In genomic region chr1:109726007-109726406, GRCh38 we compare ENCODE assay signal across 20 cellular contexts. TPM values are rescaled to one million over a fixed set of nuclear protein-coding genes. Genes with fewer than 3 reads are reported as not detected.
DNase-seq lines count a peak whose midpoint lies in the region; ATAC-seq, FAIRE-seq and TF ChIP-seq lines count a peak whose summit lies in the region.
"Had no signal": no experiment of that assay in that cellular context is flagged by ENCODE, and none has a peak within 500 bp of the region (broad histone marks: within the 10 kb centered on the region; RNA-seq: fewer than 3 reads in every experiment).

No MANE protein-coding gene starts in this region.

- in situ Hi-C loops in K562 (cut with MboI), result no loop called here

- TF ChIP-seq POLR2A in K562 (conservative IDR thresholded peaks at IDR 0.05), result no peak

- FAIRE-seq in K562 (lab: Jason Lieb, UNC), result no peak
- FAIRE-seq: GM12878, GM18507 had no signal

- H3K4me1 ChIP-seq in HUES6 (ENCODE audit: control insufficient read depth, insufficient read depth, low read length), result peaks cover 35% of the 10 kb centered on the region; the same call in 1 of the 2 replicates
- H3K4me1 ChIP-seq in K562 (replicated peaks in 1 of 2; ENCODE audit: control insufficient read depth in 2 of 2, insufficient read depth in 2 of 2, low read length in 2 of 2), result peaks cover 0 to 12% of the 10 kb centered on the region in 2 experiments; a peak in 3 of 5 replicates
- no peaks in the 10 kb centered on the region for H3K4me1 ChIP-seq in effector memory CD4-positive, alpha-beta T cell (ENCODE audit: control insufficient read depth, insufficient read depth, low read length, poor library complexity, severe bottlenecking)

- H3K4me2 ChIP-seq in K562 (ENCODE audit: insufficient read depth, low read length), result peak overlapping the region; percentile 48; the same call in 1 of the 2 replicates
- H3K4me2 ChIP-seq: BLaER1 treated with 17β-estradiol and CSF1 and Interleukin-3, amounts not matched to agents 10 nM and 100 nM; GM23338 had no signal

- H2AFZ ChIP-seq in K562 (ENCODE audit: low read depth, low read length), result 0 out of 2 replicates have a peak overlapping the region, but pooled peaks have one; percentile 22
- H2AFZ ChIP-seq: GM23338 had no signal

- H3K27me3 Mint-ChIP-seq in progenitor cell of endocrine pancreas, result no peaks in the 10 kb centered on the region

- intact Hi-C loops in K562 (cut with micrococcal nuclease), result no loop called here

- ATAC-seq in K562, result no peak
- ATAC-seq in GM21526 (IDR thresholded peaks at IDR 0.05; ENCODE audit: low FRiP score, unreplicated experiment), result no peak
- ATAC-seq: GM12878, GM23338 had no signal

- H3K4me3 Mint-ChIP-seq in progenitor cell of endocrine pancreas (ENCODE audit: low read depth), result peak overlapping the region; percentile 9
- H3K4me3 Mint-ChIP-seq: CD4-positive, CD25-positive, alpha-beta regulatory T cell; GM23338 had no signal

- H3K9me1 ChIP-seq in K562 (ENCODE audit: control insufficient read depth, insufficient read depth, low read length), result no peaks in the 10 kb centered on the region

- BruUV-seq in K562 (replicated peaks; lab: Mats Ljungman, UMichigan), result no TSS peak

- H3K9ac ChIP-seq in HUES6 (ENCODE audit: low read length) (no peak overlapping the region), K562 (ENCODE audit: insufficient read depth in 1 of 2, low read depth in 2 of 2, low read length in 2 of 2) (no peak overlapping the region)
- H3K9ac ChIP-seq: BLaER1 treated with 17β-estradiol and CSF1 and Interleukin-3, amounts not matched to agents 10 nM and 100 nM had no signal

- H3K27me3 ChIP-seq in HUES6 (ENCODE audit: control insufficient read depth, insufficient read depth, low read length) (no peaks in the 10 kb centered on the region), K562 (ENCODE audit: control insufficient read depth in 2 of 2, insufficient read depth in 2 of 2, low read length in 2 of 2) (peaks cover 0 to 3% of the 10 kb centered on the region in 2 experiments; a peak in 1 of 5 replicates), layer of hippocampus (ENCODE audit: control insufficient read depth, insufficient read depth, low read length) (no peaks in the 10 kb centered on the region)
- H3K27me3 ChIP-seq in effector memory CD4-positive, alpha-beta T cell (replicated peaks; ENCODE audit: control insufficient read depth, insufficient read depth, low read length, poor library complexity, severe bottlenecking), result no peaks in the 10 kb centered on the region
- H3K27me3 ChIP-seq: BLaER1 treated with 17β-estradiol and CSF1 and Interleukin-3, amounts not matched to agents 10 nM and 100 nM had no signal

- peaks cover 18% of the 10 kb centered on the region for H3K9me3 Mint-ChIP-seq in progenitor cell of endocrine pancreas (ENCODE audit: low read depth)
- H3K9me3 Mint-ChIP-seq: CD4-positive, CD25-positive, alpha-beta regulatory T cell had no signal

- H3K9me3 ChIP-seq in HUES6 (ENCODE audit: control insufficient read depth, insufficient read depth, low read depth, low read length) (peaks cover 9% of the 10 kb centered on the region), K562 (replicated peaks; ENCODE audit: control insufficient read depth, insufficient read depth, low read depth, low read length) (peaks cover 11% of the 10 kb centered on the region)
- no peaks in the 10 kb centered on the region for H3K9me3 ChIP-seq in effector memory CD4-positive, alpha-beta T cell (ENCODE audit: control insufficient read depth, low read length)

- peaks cover 5% of the 10 kb centered on the region for H3K36me3 Mint-ChIP-seq in progenitor cell of endocrine pancreas (ENCODE audit: insufficient read depth)
- H3K36me3 Mint-ChIP-seq: CD4-positive, CD25-positive, alpha-beta regulatory T cell had no signal

- CTCF ChIA-PET in K562 (lab: Yijun Ruan, JAX; ENCODE audit: low intra/inter-chr PET ratio), result no interaction called here

- no peaks in the 10 kb centered on the region for H4K20me1 ChIP-seq in K562 (replicated peaks; ENCODE audit: control insufficient read depth, insufficient read depth, low read length)
- H4K20me1 ChIP-seq: BLaER1 treated with 17β-estradiol and CSF1 and Interleukin-3, amounts not matched to agents 10 nM and 100 nM had no signal

- no peak for TF ChIP-seq EP300 in K562 (IDR thresholded peaks at IDR 0.05; ENCODE audit: low read length)

- no peaks in the 10 kb centered on the region for H3K36me3 ChIP-seq in HUES6 (ENCODE audit: control insufficient read depth, insufficient read depth, low read length)
- H3K36me3 ChIP-seq in K562 (ENCODE audit: control insufficient read depth, insufficient read depth, low read length), result no peaks in the 10 kb centered on the region
- H3K36me3 ChIP-seq in effector memory CD4-positive, alpha-beta T cell (ENCODE audit: control insufficient read depth, insufficient read depth, low read length), result no peaks in the 10 kb centered on the region
- H3K36me3 ChIP-seq: BLaER1 treated with 17β-estradiol and CSF1 and Interleukin-3, amounts not matched to agents 10 nM and 100 nM had no signal

- POLR2A ChIA-PET in K562 (lab: Yijun Ruan, JAX), result interaction anchor here (1.1 to 1.2 kb wide), 2 partner anchors 8 to 192 kb away, joined by 3 read pairs; no protein-coding TSS in a partner anchor

- H3K79me2 ChIP-seq in K562 (ENCODE audit: control insufficient read depth, insufficient read depth, low read length), result no peaks in the 10 kb centered on the region

- no peak for DNase-seq in K562 (ENCODE audit: extremely low read depth in 1 of 4, low spot score in 3 of 4)
- no peak for DNase-seq in progenitor cell of endocrine pancreas (ENCODE audit: low spot score, unreplicated experiment)
- no peak for DNase-seq in effector memory CD4-positive, alpha-beta T cell
- DNase-seq in NCI-H2081 treated with DMSO at 0.1 percent for 48 hours (lab: John Stamatoyannopoulos, UW), result no peak
- DNase-seq in D341Med (ENCODE audit: low spot score), result no peak
- DNase-seq: ACHN; Calu3; CD4-positive, CD25-positive, alpha-beta regulatory T cell; DMS79; H7 had no signal

- H3K27ac ChIP-seq in HUES6 (ENCODE audit: low read depth, low read length), result peak overlapping the region; percentile 66; the same call in 1 of the 2 replicates
- no peak overlapping the region; the same call in 2 of the 3 replicates for H3K27ac ChIP-seq in K562 (ENCODE audit: extremely low read depth, low read depth, low read length)
- peak overlapping the region; percentile 38 for H3K27ac ChIP-seq in layer of hippocampus (ENCODE audit: low read depth, low read length)
- H3K27ac ChIP-seq in effector memory CD4-positive, alpha-beta T cell (ENCODE audit: insufficient read depth, low read length, poor library complexity, severe bottlenecking), result no peak overlapping the region
- H3K27ac ChIP-seq: BLaER1 treated with 17β-estradiol and CSF1 and Interleukin-3, amounts not matched to agents 10 nM and 100 nM had no signal

- H3K27ac Mint-ChIP-seq in progenitor cell of endocrine pancreas, result peak overlapping the region; percentile 72
- H3K27ac Mint-ChIP-seq: CD4-positive, CD25-positive, alpha-beta regulatory T cell; GM23338 had no signal

- TF ChIP-seq CTCF in K562 (IDR thresholded peaks at IDR 0.05 in 2 of 3, conservative IDR thresholded peaks at IDR 0.05 in 1 of 3; ENCODE audit: insufficient read depth in 2 of 3, low read depth in 1 of 3, low read length in 3 of 3) (no peak), progenitor cell of endocrine pancreas (IDR thresholded peaks at IDR 0.05; ENCODE audit: unreplicated experiment) (no peak)

- H3K4me1 Mint-ChIP-seq in progenitor cell of endocrine pancreas (ENCODE audit: low read depth), result peaks cover 23% of the 10 kb centered on the region
- H3K4me1 Mint-ChIP-seq: CD4-positive, CD25-positive, alpha-beta regulatory T cell had no signal

- H3K4me3 ChIP-seq in HUES6 (ENCODE audit: low read depth, low read length), result no peak overlapping the region
- H3K4me3 ChIP-seq in K562, result no peak overlapping the region
- no peak overlapping the region for H3K4me3 ChIP-seq in effector memory CD4-positive, alpha-beta T cell (ENCODE audit: insufficient read depth, low read depth, low read length, poor library complexity, severe bottlenecking)
- H3K4me3 ChIP-seq: BLaER1 treated with 17β-estradiol and CSF1 and Interleukin-3, amounts not matched to agents 10 nM and 100 nM; GM12878; GM23338 had no signal

- no peak for TF ChIP-seq RAD21 in K562 (CRISPR knock-in tag; conservative IDR thresholded peaks at IDR 0.05 in 1 of 2, IDR thresholded peaks at IDR 0.05 in 1 of 2)

- WGBS in K562 (ENCODE audit: insufficient coverage, low coverage, missing lambda C conversion rate), result 43% methylated on average over 1 of the region's 1 CpG

RNA-seq across cellular contexts. Expression of gene GSTM5, which starts 14.0 kb away (rescaled TPM):
- total RNA-seq in K562 (2011; cell fraction: chromatin; rRNA removed; ENCODE audit: low replicate concordance), result 0.16 TPM in 1 of 2 replicates, not detected in the other
- 0.17 TPM in 1 of 2 replicates, not detected in the other for total RNA-seq in K562 (2011; cell fraction: nucleolus; rRNA removed)
- total RNA-seq in K562 (2011; cell fraction: nucleoplasm; rRNA removed), result 0.15 and 0.23 TPM in 2 replicates
- not detected in 2 replicates for total RNA-seq in K562 (2014; rRNA removed)
- not detected in 2 replicates for total RNA-seq in K562 (2014; rRNA removed; fragmentation: Illumina TruSeq; extraction: Trizol)
- total RNA-seq in K562 (2015; rRNA removed; fragmentation: Illumina TruSeq; extraction: Trizol), result not detected in 2 replicates
- not detected in 2 replicates for total RNA-seq in K562 (2021)
- polyA plus RNA-seq in K562 (2011; rRNA removed), result not detected in 2 replicates
- polyA plus RNA-seq in K562 (2011; cell fraction: cytosol; rRNA removed), result not detected in 2 replicates
- polyA plus RNA-seq in K562 (2011; cell fraction: nucleus; rRNA removed), result 0.15 TPM in 1 of 2 replicates, not detected in the other
- polyA plus RNA-seq in K562 (2012), result not detected in 2 replicates
- polyA plus RNA-seq in K562 (2014; fragmentation: Illumina TruSeq; extraction: Trizol), result not detected in 2 replicates
- polyA plus RNA-seq in K562 (2014; fragmentation: Nextera tagmentation; extraction: Ambion mirVana), result not detected
- polyA plus RNA-seq in K562 (2014; rRNA removed), result not detected in 2 replicates
- not detected in 2 replicates for polyA minus RNA-seq in K562 (2011; rRNA and poly(A)+ RNA removed)
- not detected in 2 replicates for polyA minus RNA-seq in K562 (2011; cell fraction: cytosol; rRNA and poly(A)+ RNA removed)
- polyA minus RNA-seq in K562 (2011; cell fraction: nucleus; rRNA and poly(A)+ RNA removed), result under 0.01 and 0.11 TPM in 2 replicates
- 2.8 and 2.9 TPM in 2 replicates for total RNA-seq in progenitor cell of endocrine pancreas
- total RNA-seq: Calu3; CD4-positive, CD25-positive, alpha-beta regulatory T cell; H7; HT-29 had no signal
- polyA plus RNA-seq: CD4-positive, CD25-positive, alpha-beta regulatory T cell had no signal

RNA-seq across cellular contexts. Expression of gene GSTM3, which starts 14.8 kb away (rescaled TPM):
- 1.2 and 1.8 TPM in 2 replicates for total RNA-seq in K562 (2011; cell fraction: chromatin; rRNA removed; ENCODE audit: low replicate concordance)
- total RNA-seq in K562 (2011; cell fraction: nucleolus; rRNA removed), result 1.1 and 2.7 TPM in 2 replicates
- 1.8 and 2.6 TPM in 2 replicates for total RNA-seq in K562 (2011; cell fraction: nucleoplasm; rRNA removed)
- 2.3 and 4.3 TPM in 2 replicates for total RNA-seq in K562 (2014; rRNA removed)
- total RNA-seq in K562 (2014; rRNA removed; fragmentation: Illumina TruSeq; extraction: Trizol), result 5.5 and 7.2 TPM in 2 replicates
- total RNA-seq in K562 (2015; rRNA removed; fragmentation: Illumina TruSeq; extraction: Trizol), result 4.1 and 4.5 TPM in 2 replicates
- 3.9 and 5.7 TPM in 2 replicates for total RNA-seq in K562 (2021)
- polyA plus RNA-seq in K562 (2011; rRNA removed), result 17.5 and 22.3 TPM in 2 replicates
- 10.2 and 17.2 TPM in 2 replicates for polyA plus RNA-seq in K562 (2011; cell fraction: cytosol; rRNA removed)
- 5.5 and 10.1 TPM in 2 replicates for polyA plus RNA-seq in K562 (2011; cell fraction: nucleus; rRNA removed)
- 10.9 and 11.4 TPM in 2 replicates for polyA plus RNA-seq in K562 (2012)
- 8.9 and 9.5 TPM in 2 replicates for polyA plus RNA-seq in K562 (2014; fragmentation: Illumina TruSeq; extraction: Trizol)
- 10 to 100 TPM; 23.1 to 24.5 TPM for polyA plus RNA-seq in K562 (2014; fragmentation: Nextera tagmentation; extraction: Ambion mirVana)
- 8.9 and 9.4 TPM in 2 replicates for polyA plus RNA-seq in K562 (2014; rRNA removed)
- 8.5 and 12.1 TPM in 2 replicates for polyA minus RNA-seq in K562 (2011; rRNA and poly(A)+ RNA removed)
- 2.6 and 5.3 TPM in 2 replicates for polyA minus RNA-seq in K562 (2011; cell fraction: cytosol; rRNA and poly(A)+ RNA removed)
- polyA minus RNA-seq in K562 (2011; cell fraction: nucleus; rRNA and poly(A)+ RNA removed), result 1.2 and 3.3 TPM in 2 replicates
- total RNA-seq in progenitor cell of endocrine pancreas, result 77.8 and 83.1 TPM in 2 replicates
- total RNA-seq: GM12878, HT-29 had no signal
- polyA plus RNA-seq: GM12878 had no signal

RNA-seq across cellular contexts. Expression of gene EPS8L3, which starts 37.7 kb away (rescaled TPM):
- total RNA-seq in K562 (2011; cell fraction: chromatin; rRNA removed; ENCODE audit: low replicate concordance), result not detected in 2 replicates
- total RNA-seq in K562 (2011; cell fraction: nucleolus; rRNA removed), result not detected in 2 replicates
- total RNA-seq in K562 (2011; cell fraction: nucleoplasm; rRNA removed), result not detected in 2 replicates
- total RNA-seq in K562 (2014; rRNA removed), result not detected in 2 replicates
- total RNA-seq in K562 (2014; rRNA removed; fragmentation: Illumina TruSeq; extraction: Trizol), result 0.15 TPM in 1 of 2 replicates, not detected in the other
- not detected in 2 replicates for total RNA-seq in K562 (2015; rRNA removed; fragmentation: Illumina TruSeq; extraction: Trizol)
- 0.42 and 0.51 TPM in 2 replicates for total RNA-seq in K562 (2021)
- 0.13 and 0.14 TPM in 2 replicates for polyA plus RNA-seq in K562 (2011; rRNA removed)
- polyA plus RNA-seq in K562 (2011; cell fraction: cytosol; rRNA removed), result 0.07 and 0.16 TPM in 2 replicates
- 0.81 and 1.8 TPM in 2 replicates for polyA plus RNA-seq in K562 (2011; cell fraction: nucleus; rRNA removed)
- 0.07 and 0.14 TPM in 2 replicates for polyA plus RNA-seq in K562 (2012)
- polyA plus RNA-seq in K562 (2014; fragmentation: Illumina TruSeq; extraction: Trizol), result 0.09 and 0.61 TPM in 2 replicates
- not detected for polyA plus RNA-seq in K562 (2014; fragmentation: Nextera tagmentation; extraction: Ambion mirVana)
- 0.04 TPM in 1 of 2 replicates, not detected in the other for polyA plus RNA-seq in K562 (2014; rRNA removed)
- not detected in 2 replicates for polyA minus RNA-seq in K562 (2011; rRNA and poly(A)+ RNA removed)
- not detected in 2 replicates for polyA minus RNA-seq in K562 (2011; cell fraction: cytosol; rRNA and poly(A)+ RNA removed)
- not detected in 2 replicates for polyA minus RNA-seq in K562 (2011; cell fraction: nucleus; rRNA and poly(A)+ RNA removed)
- 9.5 and 14.2 TPM in 2 replicates for total RNA-seq in progenitor cell of endocrine pancreas
- total RNA-seq: A172; CD4-positive, CD25-positive, alpha-beta regulatory T cell; G401; GM12878; GM23338; H7 had no signal
- polyA plus RNA-seq: CD4-positive, CD25-positive, alpha-beta regulatory T cell; GM12878; GM23338 had no signal

RNA-seq across cellular contexts. Expression of gene GSTM1, which starts 38.4 kb away (rescaled TPM):
- total RNA-seq in K562 (2011; cell fraction: chromatin; rRNA removed; ENCODE audit: low replicate concordance), result 0.65 and 0.70 TPM in 2 replicates
- total RNA-seq in K562 (2011; cell fraction: nucleolus; rRNA removed), result not detected in 2 replicates
- total RNA-seq in K562 (2011; cell fraction: nucleoplasm; rRNA removed), result not detected in 2 replicates
- not detected in 2 replicates for total RNA-seq in K562 (2014; rRNA removed)
- not detected in 2 replicates for total RNA-seq in K562 (2014; rRNA removed; fragmentation: Illumina TruSeq; extraction: Trizol)
- total RNA-seq in K562 (2015; rRNA removed; fragmentation: Illumina TruSeq; extraction: Trizol), result not detected in 2 replicates
- total RNA-seq in K562 (2021), result not detected in 2 replicates
- polyA plus RNA-seq in K562 (2011; rRNA removed), result 0.14 TPM in 1 of 2 replicates, not detected in the other
- polyA plus RNA-seq in K562 (2011; cell fraction: cytosol; rRNA removed), result 0.21 and 0.29 TPM in 2 replicates
- 0.59 and 1.3 TPM in 2 replicates for polyA plus RNA-seq in K562 (2011; cell fraction: nucleus; rRNA removed)
- polyA plus RNA-seq in K562 (2012), result 0.07 and 0.40 TPM in 2 replicates
- not detected in 2 replicates for polyA plus RNA-seq in K562 (2014; fragmentation: Illumina TruSeq; extraction: Trizol)
- not detected for polyA plus RNA-seq in K562 (2014; fragmentation: Nextera tagmentation; extraction: Ambion mirVana)
- polyA plus RNA-seq in K562 (2014; rRNA removed), result not detected in 2 replicates
- polyA minus RNA-seq in K562 (2011; rRNA and poly(A)+ RNA removed), result 0.18 and 0.28 TPM in 2 replicates
- polyA minus RNA-seq in K562 (2011; cell fraction: cytosol; rRNA and poly(A)+ RNA removed), result not detected in 2 replicates
- not detected in 2 replicates for polyA minus RNA-seq in K562 (2011; cell fraction: nucleus; rRNA and poly(A)+ RNA removed)
- total RNA-seq in progenitor cell of endocrine pancreas, result 39.0 and 39.1 TPM in 2 replicates
- total RNA-seq: A172, G401, GM23338, H7, HT-29 had no signal
- polyA plus RNA-seq: GM23338 had no signal

RNA-seq across cellular contexts. Expression of gene GSTM2, which starts 58.1 kb away (rescaled TPM):
- total RNA-seq in K562 (2011; cell fraction: chromatin; rRNA removed; ENCODE audit: low replicate concordance), result 18.6 and 26.2 TPM in 2 replicates
- 12.3 and 13.0 TPM in 2 replicates for total RNA-seq in K562 (2011; cell fraction: nucleolus; rRNA removed)
- total RNA-seq in K562 (2011; cell fraction: nucleoplasm; rRNA removed), result 16.2 and 17.0 TPM in 2 replicates
- 1.6 TPM in 2 replicates for total RNA-seq in K562 (2014; rRNA removed)
- 2.5 and 2.6 TPM in 2 replicates for total RNA-seq in K562 (2014; rRNA removed; fragmentation: Illumina TruSeq; extraction: Trizol)
- total RNA-seq in K562 (2015; rRNA removed; fragmentation: Illumina TruSeq; extraction: Trizol), result 4.2 TPM in 2 replicates
- 6.4 and 6.8 TPM in 2 replicates for total RNA-seq in K562 (2021)
- polyA plus RNA-seq in K562 (2011; rRNA removed), result 5.4 and 11.9 TPM in 2 replicates
- polyA plus RNA-seq in K562 (2011; cell fraction: cytosol; rRNA removed), result 7.2 and 11.1 TPM in 2 replicates
- 53.6 and 78.5 TPM in 2 replicates for polyA plus RNA-seq in K562 (2011; cell fraction: nucleus; rRNA removed)
- polyA plus RNA-seq in K562 (2012), result 12.4 and 26.5 TPM in 2 replicates
- 8.6 and 10.9 TPM in 2 replicates for polyA plus RNA-seq in K562 (2014; fragmentation: Illumina TruSeq; extraction: Trizol)
- 10 to 100 TPM; 12.4 to 15.1 TPM for polyA plus RNA-seq in K562 (2014; fragmentation: Nextera tagmentation; extraction: Ambion mirVana)
- polyA plus RNA-seq in K562 (2014; rRNA removed), result 7.6 and 7.7 TPM in 2 replicates
- 4.1 and 4.3 TPM in 2 replicates for polyA minus RNA-seq in K562 (2011; rRNA and poly(A)+ RNA removed)
- polyA minus RNA-seq in K562 (2011; cell fraction: cytosol; rRNA and poly(A)+ RNA removed), result 0.95 and 2.5 TPM in 2 replicates
- 5.1 and 10.0 TPM in 2 replicates for polyA minus RNA-seq in K562 (2011; cell fraction: nucleus; rRNA and poly(A)+ RNA removed)
- 76.9 and 79.5 TPM in 2 replicates for total RNA-seq in progenitor cell of endocrine pancreas
- total RNA-seq: HT-29 had no signal

Comparison
In these comparisons a context has a peak if more than half of its experiments do, and no peak if none do; other contexts are left out.
1. H3K27ac ChIP-seq: peak in HUES6 (single experiment) and layer of hippocampus (single experiment); none in K562 (single experiment) and effector memory CD4-positive, alpha-beta T cell (single experiment).